17 cellular contexts compared by ENCODE assay signal in the genomic region with DNA sequence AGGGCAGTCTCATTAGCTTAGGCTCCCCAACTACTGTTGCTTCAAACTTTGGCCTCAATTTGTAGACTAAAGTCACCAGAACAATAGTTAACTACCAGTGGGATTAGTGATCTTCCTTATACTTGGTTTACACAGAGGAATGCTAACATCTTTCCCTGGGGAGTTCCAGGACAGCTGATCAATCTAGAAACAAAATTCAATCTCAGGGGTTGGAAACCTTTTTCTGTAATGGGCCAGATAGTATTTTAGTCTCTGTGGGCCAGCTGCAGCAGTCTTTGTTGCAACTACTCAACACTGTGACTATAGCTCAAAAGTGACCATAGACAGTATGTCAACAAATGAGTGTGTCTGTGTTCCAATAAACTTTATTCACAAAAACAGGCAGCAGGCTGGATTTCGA.
A peak's percentile ranks its signal among the peaks of the same experiment; 100 is the strongest.
DNase-seq lines count a peak whose midpoint lies in the region; ATAC-seq and TF ChIP-seq lines count a peak whose summit lies in the region.
"Had no signal": no experiment of that assay in that cellular context is flagged by ENCODE, and none has a peak within 500 bp of the region (broad histone marks: within the 10 kb centered on the region; RNA-seq: fewer than 3 reads in every experiment).

No MANE protein-coding gene starts in this region.

- no peaks in the 10 kb centered on the region for H4K20me1 ChIP-seq in OCI-LY7 (ENCODE audit: insufficient read depth, low read length)

- no TSS peak for BruUV-seq in OCI-LY7 (replicated peaks; lab: Mats Ljungman, UMichigan)

- no peak for TF ChIP-seq CTCF in cardiac muscle cell (IDR thresholded peaks at IDR 0.05; ENCODE audit: low read depth, low read length)
- no peak for TF ChIP-seq CTCF in OCI-LY7 (conservative IDR thresholded peaks at IDR 0.05; ENCODE audit: low read length)
- TF ChIP-seq CTCF in suprapubic skin (IDR thresholded peaks at IDR 0.05) = no peak

- no peak for TF ChIP-seq EP300 in suprapubic skin (IDR thresholded peaks at IDR 0.05)

- H2AFZ ChIP-seq in OCI-LY7 (ENCODE audit: low read length) = peak overlapping the region; percentile 48; the same call in 1 of the 2 replicates

- peaks cover 2% of the 10 kb centered on the region for H3K36me3 Mint-ChIP-seq in memory B cell

- 79% methylated on average over 1 of the region's 1 CpG for WGBS in right cardiac atrium
- 88% methylated on average over 1 of the region's 1 CpG for WGBS in suprapubic skin

- H3K4me3 ChIP-seq in cardiac muscle cell (no peak overlapping the region), right cardiac atrium (ENCODE audit: low read length) (no peak overlapping the region), OCI-LY7 (ENCODE audit: low read depth, low read length, poor library complexity, severe bottlenecking) (no peak overlapping the region), suprapubic skin (no peak overlapping the region), H7 (ENCODE audit: insufficient read depth, low read depth, low read length) (no peak overlapping the region)
- H3K4me3 ChIP-seq: esophagus squamous epithelium, HAP-1, left lung had no signal

- H3K9me3 ChIP-seq in cardiac muscle cell (ENCODE audit: low read depth) = no peaks in the 10 kb centered on the region
- H3K9me3 ChIP-seq in right cardiac atrium (ENCODE audit: control insufficient read depth, low read length) = no peaks in the 10 kb centered on the region
- H3K9me3 ChIP-seq in OCI-LY7 (ENCODE audit: low read length) = no peaks in the 10 kb centered on the region
- no peaks in the 10 kb centered on the region for H3K9me3 ChIP-seq in suprapubic skin
- H3K9me3 ChIP-seq: esophagus squamous epithelium, HAP-1 had no signal

- H3K79me2 ChIP-seq in OCI-LY7 (ENCODE audit: insufficient read depth, low read depth, low read length) = peaks cover 8% of the 10 kb centered on the region; the same call in 1 of the 2 replicates

- no peaks in the 10 kb centered on the region for H3K9me3 Mint-ChIP-seq in memory B cell

- H3K27me3 Mint-ChIP-seq in memory B cell = no peaks in the 10 kb centered on the region
- H3K27me3 Mint-ChIP-seq: activated CD4-positive, alpha-beta T cell treated with anti-CD3 and anti-CD28 coated beads for 36 hours had no signal

- H3K4me2 ChIP-seq in OCI-LY7 (ENCODE audit: low read length) = no peak overlapping the region

- ATAC-seq in right cardiac atrium (no peak), memory B cell (ENCODE audit: low read depth) (no peak), left lobe of liver (no peak)

- DNase-seq in cardiac muscle cell (ENCODE audit: low read depth in 1 of 2, low spot score in 1 of 2) (no peak), right cardiac atrium (no peak), OCI-LY7 (ENCODE audit: low spot score) (no peak), memory B cell (ENCODE audit: low spot score in 2 of 2) (no peak), suprapubic skin (ENCODE audit: low spot score in 2 of 2) (no peak), H7 (no peak), left lobe of liver (ENCODE audit: low spot score) (no peak), putamen (ENCODE audit: low spot score) (no peak)
- DNase-seq: activated T-cell treated with anti-CD3 and anti-CD28 coated beads, Interleukin-2, amount 50 U/mL, for 4 hours; cortex of kidney; esophagus squamous epithelium; hypothalamus; left lung; substantia nigra had no signal

- no peak for TF ChIP-seq POLR2A in suprapubic skin (IDR thresholded peaks at IDR 0.05)

- H3K27me3 ChIP-seq in cardiac muscle cell = no peaks in the 10 kb centered on the region
- no peaks in the 10 kb centered on the region for H3K27me3 ChIP-seq in right cardiac atrium (ENCODE audit: control insufficient read depth, insufficient read depth)
- no peaks in the 10 kb centered on the region for H3K27me3 ChIP-seq in suprapubic skin
- no peaks in the 10 kb centered on the region for H3K27me3 ChIP-seq in H7 (ENCODE audit: control insufficient read depth, insufficient read depth, low read length)
- H3K27me3 ChIP-seq: esophagus squamous epithelium, left lung had no signal

- H3K4me1 ChIP-seq in cardiac muscle cell (ENCODE audit: low read depth) (peaks cover 12% of the 10 kb centered on the region), right cardiac atrium (ENCODE audit: control insufficient read depth, insufficient read depth, low read length) (peaks cover 3% of the 10 kb centered on the region), OCI-LY7 (ENCODE audit: insufficient read depth, low read length, poor library complexity, severe bottlenecking) (peaks cover 53% of the 10 kb centered on the region), suprapubic skin (peaks cover 20% of the 10 kb centered on the region)
- H3K4me1 ChIP-seq: HAP-1, left lung had no signal

- no peak overlapping the region for H3K4me3 Mint-ChIP-seq in memory B cell
- H3K4me3 Mint-ChIP-seq: activated CD4-positive, alpha-beta T cell treated with anti-CD3 and anti-CD28 coated beads for 36 hours; activated T-cell treated with anti-CD3 and anti-CD28 coated beads, Interleukin-2, amount 50 U/mL, for 4 hours; neural crest cell had no signal

- no peaks in the 10 kb centered on the region for H3K9me2 ChIP-seq in OCI-LY7 (ENCODE audit: insufficient read depth, low read length)

- intact Hi-C loops in right cardiac atrium (cut with DNase I) (no loop called here), OCI-LY7 (cut with micrococcal nuclease; ENCODE audit: unreplicated experiment) (no loop called here)

- CTCF ChIA-PET in OCI-LY7 (lab: Charles Lee; ENCODE audit: unreplicated experiment) = interaction anchor here (0.8 to 1.0 kb wide), 2 partner anchors 35 to 68 kb away, joined by 4 read pairs; no protein-coding TSS in a partner anchor

- H3K27ac ChIP-seq in cardiac muscle cell (peak overlapping the region; percentile 25), right cardiac atrium (ENCODE audit: low read length) (no peak overlapping the region), OCI-LY7 (ENCODE audit: low read depth, low read length, poor library complexity, severe bottlenecking) (peak overlapping the region; percentile 48), suprapubic skin (peak overlapping the region; percentile 29)
- H3K27ac ChIP-seq: esophagus squamous epithelium, left lung had no signal

- POLR2A ChIA-PET in OCI-LY7 (lab: Charles Lee) = interaction anchor here (0.6 to 2.1 kb wide), 12 partner anchors 9 to 195 kb away, joined by 3 to 16 read pairs (median 4); no protein-coding TSS in a partner anchor

- H3K27ac Mint-ChIP-seq in memory B cell = peak overlapping the region; percentile 86

- H3K4me1 Mint-ChIP-seq in memory B cell = peaks cover 23% of the 10 kb centered on the region
- H3K4me1 Mint-ChIP-seq: neural crest cell had no signal

- H3K36me3 ChIP-seq in cardiac muscle cell (no peaks in the 10 kb centered on the region), OCI-LY7 (ENCODE audit: insufficient read depth, low read length) (no peaks in the 10 kb centered on the region; the same call in 1 of the 2 replicates), suprapubic skin (no peaks in the 10 kb centered on the region), H7 (replicated peaks; ENCODE audit: control insufficient read depth, insufficient read depth, low read length) (no peaks in the 10 kb centered on the region; the same call in 1 of the 2 replicates)
- H3K36me3 ChIP-seq: esophagus squamous epithelium, left lung had no signal
